Comparison of ENCODE assay signal across 1 cellular context in the genomic region with DNA sequence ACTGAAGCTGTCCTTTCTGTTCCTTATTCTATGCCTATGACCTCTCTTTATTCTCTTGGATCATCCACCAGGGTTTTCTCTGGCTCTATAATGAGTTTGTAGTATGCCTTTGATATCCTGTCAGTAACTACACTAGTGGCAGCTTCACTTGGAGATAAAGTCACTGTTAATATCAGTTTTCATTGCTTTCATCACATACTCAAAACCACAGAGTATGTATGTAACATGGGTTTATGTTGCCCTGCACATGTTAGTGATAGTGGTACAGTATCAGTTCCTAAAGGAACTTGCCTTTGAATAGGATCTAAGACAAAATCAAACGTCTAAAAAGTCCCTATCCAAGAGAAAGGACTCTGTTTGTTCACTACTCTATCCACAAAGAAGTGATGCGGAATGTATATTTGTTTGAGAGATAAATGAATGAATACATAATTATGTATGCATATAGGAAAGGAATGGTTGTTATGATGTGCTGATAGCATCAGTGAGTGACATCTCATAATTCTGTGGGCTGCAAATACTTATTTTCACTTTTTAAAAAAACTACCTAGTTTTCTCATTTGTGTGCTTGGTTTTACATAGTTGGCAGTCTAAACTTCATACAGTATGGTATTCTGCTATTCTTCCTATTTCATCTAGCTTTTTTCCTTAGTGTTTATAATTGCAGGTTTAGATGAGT.
TF ChIP-seq lines count a peak whose summit lies in the region.

No MANE protein-coding gene starts in this region.

TF ChIP-seq in K562, 482 proteins besides CTCF, POLR2A, EP300 and RAD21:
- no peak for TF ChIP-seq ZBED1 (IDR thresholded peaks at IDR 0.05)
- peak; percentile 90 for TF ChIP-seq PKNOX1 (IDR thresholded peaks at IDR 0.05)
- TF ChIP-seq RHOXF2B (CRISPR knock-in tag; conservative IDR thresholded peaks at IDR 0.05), result no peak
- TF ChIP-seq, protein P1, sequence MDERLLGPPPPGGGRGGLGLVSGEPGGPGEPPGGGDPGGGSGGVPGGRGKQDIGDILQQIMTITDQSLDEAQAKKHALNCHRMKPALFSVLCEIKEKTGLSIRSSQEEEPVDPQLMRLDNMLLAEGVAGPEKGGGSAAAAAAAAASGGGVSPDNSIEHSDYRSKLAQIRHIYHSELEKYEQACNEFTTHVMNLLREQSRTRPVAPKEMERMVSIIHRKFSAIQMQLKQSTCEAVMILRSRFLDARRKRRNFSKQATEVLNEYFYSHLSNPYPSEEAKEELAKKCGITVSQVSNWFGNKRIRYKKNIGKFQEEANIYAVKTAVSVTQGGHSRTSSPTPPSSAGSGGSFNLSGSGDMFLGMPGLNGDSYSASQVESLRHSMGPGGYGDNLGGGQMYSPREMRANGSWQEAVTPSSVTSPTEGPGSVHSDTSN (CRISPR knock-in tag; IDR thresholded peaks at IDR 0.05; ENCODE audit: low read depth), result no peak
- TF ChIP-seq, protein P1 (tag; conservative IDR thresholded peaks at IDR 0.05; ENCODE audit: low read depth), result 0 out of 2 replicates have a peak, but pooled peaks have one; percentile 17
- TF ChIP-seq, protein P2, sequence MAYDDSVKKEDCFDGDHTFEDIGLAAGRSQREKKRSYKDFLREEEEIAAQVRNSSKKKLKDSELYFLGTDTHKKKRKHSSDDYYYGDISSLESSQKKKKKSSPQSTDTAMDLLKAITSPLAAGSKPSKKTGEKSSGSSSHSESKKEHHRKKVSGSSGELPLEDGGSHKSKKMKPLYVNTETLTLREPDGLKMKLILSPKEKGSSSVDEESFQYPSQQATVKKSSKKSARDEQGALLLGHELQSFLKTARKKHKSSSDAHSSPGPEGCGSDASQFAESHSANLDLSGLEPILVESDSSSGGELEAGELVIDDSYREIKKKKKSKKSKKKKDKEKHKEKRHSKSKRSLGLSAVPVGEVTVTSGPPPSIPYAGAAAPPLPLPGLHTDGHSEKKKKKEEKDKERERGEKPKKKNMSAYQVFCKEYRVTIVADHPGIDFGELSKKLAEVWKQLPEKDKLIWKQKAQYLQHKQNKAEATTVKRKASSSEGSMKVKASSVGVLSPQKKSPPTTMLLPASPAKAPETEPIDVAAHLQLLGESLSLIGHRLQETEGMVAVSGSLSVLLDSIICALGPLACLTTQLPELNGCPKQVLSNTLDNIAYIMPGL (CRISPR knock-in tag; IDR thresholded peaks at IDR 0.05), result no peak
- TF ChIP-seq, protein P3, sequence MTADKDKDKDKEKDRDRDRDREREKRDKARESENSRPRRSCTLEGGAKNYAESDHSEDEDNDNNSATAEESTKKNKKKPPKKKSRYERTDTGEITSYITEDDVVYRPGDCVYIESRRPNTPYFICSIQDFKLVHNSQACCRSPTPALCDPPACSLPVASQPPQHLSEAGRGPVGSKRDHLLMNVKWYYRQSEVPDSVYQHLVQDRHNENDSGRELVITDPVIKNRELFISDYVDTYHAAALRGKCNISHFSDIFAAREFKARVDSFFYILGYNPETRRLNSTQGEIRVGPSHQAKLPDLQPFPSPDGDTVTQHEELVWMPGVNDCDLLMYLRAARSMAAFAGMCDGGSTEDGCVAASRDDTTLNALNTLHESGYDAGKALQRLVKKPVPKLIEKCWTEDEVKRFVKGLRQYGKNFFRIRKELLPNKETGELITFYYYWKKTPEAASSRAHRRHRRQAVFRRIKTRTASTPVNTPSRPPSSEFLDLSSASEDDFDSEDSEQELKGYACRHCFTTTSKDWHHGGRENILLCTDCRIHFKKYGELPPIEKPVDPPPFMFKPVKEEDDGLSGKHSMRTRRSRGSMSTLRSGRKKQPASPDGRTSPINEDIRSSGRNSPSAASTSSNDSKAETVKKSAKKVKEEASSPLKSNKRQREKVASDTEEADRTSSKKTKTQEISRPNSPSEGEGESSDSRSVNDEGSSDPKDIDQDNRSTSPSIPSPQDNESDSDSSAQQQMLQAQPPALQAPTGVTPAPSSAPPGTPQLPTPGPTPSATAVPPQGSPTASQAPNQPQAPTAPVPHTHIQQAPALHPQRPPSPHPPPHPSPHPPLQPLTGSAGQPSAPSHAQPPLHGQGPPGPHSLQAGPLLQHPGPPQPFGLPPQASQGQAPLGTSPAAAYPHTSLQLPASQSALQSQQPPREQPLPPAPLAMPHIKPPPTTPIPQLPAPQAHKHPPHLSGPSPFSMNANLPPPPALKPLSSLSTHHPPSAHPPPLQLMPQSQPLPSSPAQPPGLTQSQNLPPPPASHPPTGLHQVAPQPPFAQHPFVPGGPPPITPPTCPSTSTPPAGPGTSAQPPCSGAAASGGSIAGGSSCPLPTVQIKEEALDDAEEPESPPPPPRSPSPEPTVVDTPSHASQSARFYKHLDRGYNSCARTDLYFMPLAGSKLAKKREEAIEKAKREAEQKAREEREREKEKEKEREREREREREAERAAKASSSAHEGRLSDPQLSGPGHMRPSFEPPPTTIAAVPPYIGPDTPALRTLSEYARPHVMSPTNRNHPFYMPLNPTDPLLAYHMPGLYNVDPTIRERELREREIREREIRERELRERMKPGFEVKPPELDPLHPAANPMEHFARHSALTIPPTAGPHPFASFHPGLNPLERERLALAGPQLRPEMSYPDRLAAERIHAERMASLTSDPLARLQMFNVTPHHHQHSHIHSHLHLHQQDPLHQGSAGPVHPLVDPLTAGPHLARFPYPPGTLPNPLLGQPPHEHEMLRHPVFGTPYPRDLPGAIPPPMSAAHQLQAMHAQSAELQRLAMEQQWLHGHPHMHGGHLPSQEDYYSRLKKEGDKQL (CRISPR knock-in tag; IDR thresholded peaks at IDR 0.05; ENCODE audit: borderline replicate concordance), result no peak
- TF ChIP-seq MEIS2 (IDR thresholded peaks at IDR 0.05; ENCODE audit: partially characterized antibody), result peak; percentile 56
- 0 out of 2 replicates have a peak, but pooled peaks have one; percentile 30 for TF ChIP-seq ADNP (tag; IDR thresholded peaks at IDR 0.05)
- TF ChIP-seq, protein P4, sequence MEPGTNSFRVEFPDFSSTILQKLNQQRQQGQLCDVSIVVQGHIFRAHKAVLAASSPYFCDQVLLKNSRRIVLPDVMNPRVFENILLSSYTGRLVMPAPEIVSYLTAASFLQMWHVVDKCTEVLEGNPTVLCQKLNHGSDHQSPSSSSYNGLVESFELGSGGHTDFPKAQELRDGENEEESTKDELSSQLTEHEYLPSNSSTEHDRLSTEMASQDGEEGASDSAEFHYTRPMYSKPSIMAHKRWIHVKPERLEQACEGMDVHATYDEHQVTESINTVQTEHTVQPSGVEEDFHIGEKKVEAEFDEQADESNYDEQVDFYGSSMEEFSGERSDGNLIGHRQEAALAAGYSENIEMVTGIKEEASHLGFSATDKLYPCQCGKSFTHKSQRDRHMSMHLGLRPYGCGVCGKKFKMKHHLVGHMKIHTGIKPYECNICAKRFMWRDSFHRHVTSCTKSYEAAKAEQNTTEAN (CRISPR knock-in tag; IDR thresholded peaks at IDR 0.05), result no peak
TF ChIP-seq in K562: peak in this region for 4.
